In genomic region chr18:70126832-70127231, GRCh38 we compare ENCODE assay signal across 30 cellular contexts.
"Had no signal": no experiment of that assay in that cellular context is flagged by ENCODE, and none has a peak within 500 bp of the region (broad histone marks: within the 10 kb centered on the region; RNA-seq: fewer than 3 reads in every experiment).

No MANE protein-coding gene starts in this region.

- H3K27ac ChIP-seq: adrenal gland, colonic mucosa, PC-9, RWPE1 had no signal

- H3K4me3 Mint-ChIP-seq: activated CD4-positive, alpha-beta T cell treated with anti-CD3 and anti-CD28 coated beads for 36 hours; activated CD4-positive, alpha-beta T cell treated with anti-CD3 and anti-CD28 coated beads, Interleukin-2, amount 10 ng/mL, durations not matched to agents 7 days and 5 days; activated CD8-positive, alpha-beta T cell treated with anti-CD3 and anti-CD28 coated beads, Interleukin-2, amount 10 ng/mL, durations not matched to agents 7 days and 5 days; activated T-cell treated with anti-CD3 and anti-CD28 coated beads, Interleukin-2, amount 50 U/mL, for 24 hours; brain; central memory CD8-positive, alpha-beta T cell; T-helper 1 cell treated with Interleukin-12 subunit alpha and Interleukin-12 subunit beta and Interleukin-4 antibody, amounts not matched to agents 30 μg/mL and 1 μg/mL, for 36 hours; T-helper 2 cell treated with Interferon-gamma antibody and Interleukin-4, amounts not matched to agents 5 μg/mL and 100 μg/mL, for 36 hours; WTC11 had no signal

- H3K9me3 Mint-ChIP-seq: activated CD4-positive, alpha-beta T cell treated with anti-CD3 and anti-CD28 coated beads, Interleukin-2, amount 10 ng/mL, durations not matched to agents 7 days and 5 days; activated T-cell treated with anti-CD3 and anti-CD28 coated beads, Interleukin-2, amount 50 U/mL, for 24 hours; activated T-helper 2 cell treated with anti-CD3 and anti-CD28 coated beads, Interferon-gamma antibody, Interleukin-2, Interleukin-4, amounts not matched to agents 10 μg/mL and 5 μg/mL and 100 μg/mL, durations not matched to agents 14 hours and 24 hours and 36 hours; central memory CD8-positive, alpha-beta T cell; T-helper 1 cell treated with Interleukin-12 subunit alpha and Interleukin-12 subunit beta and Interleukin-4 antibody, amounts not matched to agents 30 μg/mL and 1 μg/mL, for 36 hours; T-helper 2 cell treated with Interferon-gamma antibody and Interleukin-4, amounts not matched to agents 5 μg/mL and 100 μg/mL, for 36 hours; WTC11 had no signal

- ATAC-seq: activated CD4-positive, alpha-beta T cell treated with anti-CD3 and anti-CD28 coated beads for 36 hours; activated CD4-positive, CD25-positive, alpha-beta regulatory T cell treated with anti-CD3 and anti-CD28 coated beads, Interleukin-2, amount 50 U/mL, for 24 hours; activated CD8-positive, alpha-beta T cell treated with anti-CD3 and anti-CD28 coated beads, Interleukin-2, amount 10 ng/mL, durations not matched to agents 7 days and 5 days; activated naive CD4-positive, alpha-beta T cell treated with anti-CD3 and anti-CD28 coated beads, Interleukin-2, amount 50 U/mL, for 72 hours; Right ventricle myocardium inferior; WTC11 had no signal

- DNase-seq: activated CD4-positive, alpha-beta T cell treated with anti-CD3 and anti-CD28 coated beads for 36 hours; activated CD4-positive, alpha-beta T cell treated with anti-CD3 and anti-CD28 coated beads, Interleukin-2, amount 10 ng/mL, durations not matched to agents 7 days and 5 days; activated CD4-positive, alpha-beta T cell treated with anti-CD3 and anti-CD28 coated beads, Interleukin-2, amount 50 U/mL, for 48 hours; activated CD8-positive, alpha-beta T cell treated with anti-CD3 and anti-CD28 coated beads, Interleukin-2, amount 10 ng/mL, durations not matched to agents 7 days and 5 days; activated gamma-delta T cell; activated naive CD4-positive, alpha-beta T cell treated with Interleukin-2 at 50 U/mL for 16 hours; activated T-cell treated with anti-CD3 and anti-CD28 coated beads, Interleukin-2, amount 50 U/mL, for 24 hours; adrenal gland; colonic mucosa; Kasumi-1; KG1; MG63; NCI-H1048; NCI-H1694; NCI-H2081 treated with DMSO at 0.1 percent for 48 hours; NCI-H2171; NCI-H510A; NCI-H526; PC-9; SIG-M5 had no signal

- H3K27me3 Mint-ChIP-seq: activated CD4-positive, alpha-beta T cell treated with anti-CD3 and anti-CD28 coated beads for 36 hours; activated CD4-positive, alpha-beta T cell treated with anti-CD3 and anti-CD28 coated beads, Interleukin-2, amount 10 ng/mL, durations not matched to agents 7 days and 5 days; activated T-cell treated with anti-CD3 and anti-CD28 coated beads, Interleukin-2, amount 50 U/mL, for 24 hours; brain; central memory CD8-positive, alpha-beta T cell had no signal

- H3K4me3 ChIP-seq: adrenal gland, colonic mucosa, MG63, PC-9 had no signal

- H3K27me3 ChIP-seq: adrenal gland, colonic mucosa, MG63 had no signal

- H3K4me1 ChIP-seq: colonic mucosa had no signal

- H3K27ac Mint-ChIP-seq: activated CD4-positive, alpha-beta T cell treated with anti-CD3 and anti-CD28 coated beads for 36 hours; activated CD4-positive, alpha-beta T cell treated with anti-CD3 and anti-CD28 coated beads, Interleukin-2, amount 10 ng/mL, durations not matched to agents 7 days and 5 days; activated CD8-positive, alpha-beta T cell treated with anti-CD3 and anti-CD28 coated beads, Interleukin-2, amount 10 ng/mL, durations not matched to agents 7 days and 5 days; activated naive CD4-positive, alpha-beta T cell treated with anti-CD3 and anti-CD28 coated beads, Interleukin-2, amount 50 U/mL, for 72 hours; activated T-cell treated with anti-CD3 and anti-CD28 coated beads, Interleukin-2, amount 50 U/mL, for 24 hours; activated T-helper 2 cell treated with anti-CD3 and anti-CD28 coated beads, Interferon-gamma antibody, Interleukin-2, Interleukin-4, amounts not matched to agents 10 μg/mL and 5 μg/mL and 100 μg/mL, durations not matched to agents 14 hours and 24 hours and 36 hours; T-helper 1 cell treated with Interleukin-12 subunit alpha and Interleukin-12 subunit beta and Interleukin-4 antibody, amounts not matched to agents 30 μg/mL and 1 μg/mL, for 36 hours; T-helper 2 cell treated with Interferon-gamma antibody and Interleukin-4, amounts not matched to agents 5 μg/mL and 100 μg/mL, for 36 hours; WTC11 had no signal

- H3K9me3 ChIP-seq: colonic mucosa, MG63 had no signal

- H3K36me3 ChIP-seq: adrenal gland, colonic mucosa had no signal

- H3K4me1 Mint-ChIP-seq: activated CD4-positive, alpha-beta T cell treated with anti-CD3 and anti-CD28 coated beads for 36 hours; brain had no signal
